Comparison of ENCODE assay signal across 2 cellular contexts in the genomic region with DNA sequence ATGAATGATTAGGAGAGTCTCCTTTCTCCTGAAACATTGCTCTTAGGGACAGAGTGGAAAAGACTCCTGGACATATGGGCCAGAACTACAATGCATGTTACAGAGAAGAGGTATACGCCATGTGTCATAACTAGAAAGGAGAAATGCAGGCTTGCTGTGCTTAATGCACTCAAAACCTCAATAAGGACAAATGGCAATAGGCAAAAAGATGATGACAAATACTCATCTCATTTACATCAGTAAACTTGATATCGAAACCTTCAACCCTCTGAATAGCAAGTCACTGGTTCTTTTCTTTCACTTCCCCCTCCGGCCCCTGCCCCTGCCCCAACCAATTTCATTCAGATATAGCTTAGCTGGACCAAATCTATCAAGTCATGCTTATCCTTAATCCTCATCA.
TF ChIP-seq lines count a peak whose summit lies in the region.

No MANE protein-coding gene starts in this region.

TF ChIP-seq in GM23338, 12 proteins besides CTCF, POLR2A, EP300 and RAD21 (continued from another document):
- TF ChIP-seq, protein P1, sequence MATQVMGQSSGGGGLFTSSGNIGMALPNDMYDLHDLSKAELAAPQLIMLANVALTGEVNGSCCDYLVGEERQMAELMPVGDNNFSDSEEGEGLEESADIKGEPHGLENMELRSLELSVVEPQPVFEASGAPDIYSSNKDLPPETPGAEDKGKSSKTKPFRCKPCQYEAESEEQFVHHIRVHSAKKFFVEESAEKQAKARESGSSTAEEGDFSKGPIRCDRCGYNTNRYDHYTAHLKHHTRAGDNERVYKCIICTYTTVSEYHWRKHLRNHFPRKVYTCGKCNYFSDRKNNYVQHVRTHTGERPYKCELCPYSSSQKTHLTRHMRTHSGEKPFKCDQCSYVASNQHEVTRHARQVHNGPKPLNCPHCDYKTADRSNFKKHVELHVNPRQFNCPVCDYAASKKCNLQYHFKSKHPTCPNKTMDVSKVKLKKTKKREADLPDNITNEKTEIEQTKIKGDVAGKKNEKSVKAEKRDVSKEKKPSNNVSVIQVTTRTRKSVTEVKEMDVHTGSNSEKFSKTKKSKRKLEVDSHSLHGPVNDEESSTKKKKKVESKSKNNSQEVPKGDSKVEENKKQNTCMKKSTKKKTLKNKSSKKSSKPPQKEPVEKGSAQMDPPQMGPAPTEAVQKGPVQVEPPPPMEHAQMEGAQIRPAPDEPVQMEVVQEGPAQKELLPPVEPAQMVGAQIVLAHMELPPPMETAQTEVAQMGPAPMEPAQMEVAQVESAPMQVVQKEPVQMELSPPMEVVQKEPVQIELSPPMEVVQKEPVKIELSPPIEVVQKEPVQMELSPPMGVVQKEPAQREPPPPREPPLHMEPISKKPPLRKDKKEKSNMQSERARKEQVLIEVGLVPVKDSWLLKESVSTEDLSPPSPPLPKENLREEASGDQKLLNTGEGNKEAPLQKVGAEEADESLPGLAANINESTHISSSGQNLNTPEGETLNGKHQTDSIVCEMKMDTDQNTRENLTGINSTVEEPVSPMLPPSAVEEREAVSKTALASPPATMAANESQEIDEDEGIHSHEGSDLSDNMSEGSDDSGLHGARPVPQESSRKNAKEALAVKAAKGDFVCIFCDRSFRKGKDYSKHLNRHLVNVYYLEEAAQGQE (IDR thresholded peaks at IDR 0.05; ENCODE audit: unreplicated experiment), result no peak
- no peak for TF ChIP-seq EZH2phosphoT487 (IDR thresholded peaks at IDR 0.05; ENCODE audit: unreplicated experiment)
- TF ChIP-seq ETS1 (IDR thresholded peaks at IDR 0.05), result no peak
- TF ChIP-seq POLR2AphosphoS5 (IDR thresholded peaks at IDR 0.05; ENCODE audit: low read depth), result no peak
- no peak for TF ChIP-seq JUNB (IDR thresholded peaks at IDR 0.05; ENCODE audit: unreplicated experiment)
- TF ChIP-seq, protein P2, sequence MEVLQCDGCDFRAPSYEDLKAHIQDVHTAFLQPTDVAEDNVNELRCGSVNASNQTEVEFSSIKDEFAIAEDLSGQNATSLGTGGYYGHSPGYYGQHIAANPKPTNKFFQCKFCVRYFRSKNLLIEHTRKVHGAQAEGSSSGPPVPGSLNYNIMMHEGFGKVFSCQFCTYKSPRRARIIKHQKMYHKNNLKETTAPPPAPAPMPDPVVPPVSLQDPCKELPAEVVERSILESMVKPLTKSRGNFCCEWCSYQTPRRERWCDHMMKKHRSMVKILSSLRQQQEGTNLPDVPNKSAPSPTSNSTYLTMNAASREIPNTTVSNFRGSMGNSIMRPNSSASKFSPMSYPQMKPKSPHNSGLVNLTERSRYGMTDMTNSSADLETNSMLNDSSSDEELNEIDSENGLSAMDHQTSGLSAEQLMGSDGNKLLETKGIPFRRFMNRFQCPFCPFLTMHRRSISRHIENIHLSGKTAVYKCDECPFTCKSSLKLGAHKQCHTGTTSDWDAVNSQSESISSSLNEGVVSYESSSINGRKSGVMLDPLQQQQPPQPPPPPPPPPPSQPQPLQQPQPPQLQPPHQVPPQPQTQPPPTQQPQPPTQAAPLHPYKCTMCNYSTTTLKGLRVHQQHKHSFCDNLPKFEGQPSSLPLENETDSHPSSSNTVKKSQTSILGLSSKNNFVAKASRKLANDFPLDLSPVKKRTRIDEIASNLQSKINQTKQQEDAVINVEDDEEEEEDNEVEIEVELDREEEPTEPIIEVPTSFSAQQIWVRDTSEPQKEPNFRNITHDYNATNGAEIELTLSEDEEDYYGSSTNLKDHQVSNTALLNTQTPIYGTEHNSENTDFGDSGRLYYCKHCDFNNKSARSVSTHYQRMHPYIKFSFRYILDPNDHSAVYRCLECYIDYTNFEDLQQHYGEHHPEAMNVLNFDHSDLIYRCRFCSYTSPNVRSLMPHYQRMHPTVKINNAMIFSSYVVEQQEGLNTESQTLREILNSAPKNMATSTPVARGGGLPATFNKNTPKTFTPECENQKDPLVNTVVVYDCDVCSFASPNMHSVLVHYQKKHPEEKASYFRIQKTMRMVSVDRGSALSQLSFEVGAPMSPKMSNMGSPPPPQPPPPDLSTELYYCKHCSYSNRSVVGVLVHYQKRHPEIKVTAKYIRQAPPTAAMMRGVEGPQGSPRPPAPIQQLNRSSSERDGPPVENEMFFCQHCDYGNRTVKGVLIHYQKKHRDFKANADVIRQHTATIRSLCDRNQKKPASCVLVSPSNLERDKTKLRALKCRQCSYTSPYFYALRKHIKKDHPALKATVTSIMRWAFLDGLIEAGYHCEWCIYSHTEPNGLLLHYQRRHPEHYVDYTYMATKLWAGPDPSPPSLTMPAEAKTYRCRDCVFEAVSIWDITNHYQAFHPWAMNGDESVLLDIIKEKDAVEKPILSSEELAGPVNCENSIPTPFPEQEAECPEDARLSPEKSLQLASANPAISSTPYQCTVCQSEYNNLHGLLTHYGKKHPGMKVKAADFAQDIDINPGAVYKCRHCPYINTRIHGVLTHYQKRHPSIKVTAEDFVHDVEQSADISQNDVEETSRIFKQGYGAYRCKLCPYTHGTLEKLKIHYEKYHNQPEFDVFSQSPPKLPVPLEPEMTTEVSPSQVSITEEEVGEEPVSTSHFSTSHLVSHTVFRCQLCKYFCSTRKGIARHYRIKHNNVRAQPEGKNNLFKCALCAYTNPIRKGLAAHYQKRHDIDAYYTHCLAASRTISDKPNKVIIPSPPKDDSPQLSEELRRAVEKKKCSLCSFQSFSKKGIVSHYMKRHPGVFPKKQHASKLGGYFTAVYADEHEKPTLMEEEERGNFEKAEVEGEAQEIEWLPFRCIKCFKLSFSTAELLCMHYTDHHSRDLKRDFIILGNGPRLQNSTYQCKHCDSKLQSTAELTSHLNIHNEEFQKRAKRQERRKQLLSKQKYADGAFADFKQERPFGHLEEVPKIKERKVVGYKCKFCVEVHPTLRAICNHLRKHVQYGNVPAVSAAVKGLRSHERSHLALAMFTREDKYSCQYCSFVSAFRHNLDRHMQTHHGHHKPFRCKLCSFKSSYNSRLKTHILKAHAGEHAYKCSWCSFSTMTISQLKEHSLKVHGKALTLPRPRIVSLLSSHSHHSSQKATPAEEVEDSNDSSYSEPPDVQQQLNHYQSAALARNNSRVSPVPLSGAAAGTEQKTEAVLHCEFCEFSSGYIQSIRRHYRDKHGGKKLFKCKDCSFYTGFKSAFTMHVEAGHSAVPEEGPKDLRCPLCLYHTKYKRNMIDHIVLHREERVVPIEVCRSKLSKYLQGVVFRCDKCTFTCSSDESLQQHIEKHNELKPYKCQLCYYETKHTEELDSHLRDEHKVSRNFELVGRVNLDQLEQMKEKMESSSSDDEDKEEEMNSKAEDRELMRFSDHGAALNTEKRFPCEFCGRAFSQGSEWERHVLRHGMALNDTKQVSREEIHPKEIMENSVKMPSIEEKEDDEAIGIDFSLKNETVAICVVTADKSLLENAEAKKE (CRISPR knock-in tag; IDR thresholded peaks at IDR 0.05), result no peak
- no peak for TF ChIP-seq ZNF114 (CRISPR knock-in tag; IDR thresholded peaks at IDR 0.05)

TF ChIP-seq in HepG2, 621 proteins besides CTCF, POLR2A, EP300 and RAD21 (continued from another document and continues in another):
- TF ChIP-seq, protein P3, sequence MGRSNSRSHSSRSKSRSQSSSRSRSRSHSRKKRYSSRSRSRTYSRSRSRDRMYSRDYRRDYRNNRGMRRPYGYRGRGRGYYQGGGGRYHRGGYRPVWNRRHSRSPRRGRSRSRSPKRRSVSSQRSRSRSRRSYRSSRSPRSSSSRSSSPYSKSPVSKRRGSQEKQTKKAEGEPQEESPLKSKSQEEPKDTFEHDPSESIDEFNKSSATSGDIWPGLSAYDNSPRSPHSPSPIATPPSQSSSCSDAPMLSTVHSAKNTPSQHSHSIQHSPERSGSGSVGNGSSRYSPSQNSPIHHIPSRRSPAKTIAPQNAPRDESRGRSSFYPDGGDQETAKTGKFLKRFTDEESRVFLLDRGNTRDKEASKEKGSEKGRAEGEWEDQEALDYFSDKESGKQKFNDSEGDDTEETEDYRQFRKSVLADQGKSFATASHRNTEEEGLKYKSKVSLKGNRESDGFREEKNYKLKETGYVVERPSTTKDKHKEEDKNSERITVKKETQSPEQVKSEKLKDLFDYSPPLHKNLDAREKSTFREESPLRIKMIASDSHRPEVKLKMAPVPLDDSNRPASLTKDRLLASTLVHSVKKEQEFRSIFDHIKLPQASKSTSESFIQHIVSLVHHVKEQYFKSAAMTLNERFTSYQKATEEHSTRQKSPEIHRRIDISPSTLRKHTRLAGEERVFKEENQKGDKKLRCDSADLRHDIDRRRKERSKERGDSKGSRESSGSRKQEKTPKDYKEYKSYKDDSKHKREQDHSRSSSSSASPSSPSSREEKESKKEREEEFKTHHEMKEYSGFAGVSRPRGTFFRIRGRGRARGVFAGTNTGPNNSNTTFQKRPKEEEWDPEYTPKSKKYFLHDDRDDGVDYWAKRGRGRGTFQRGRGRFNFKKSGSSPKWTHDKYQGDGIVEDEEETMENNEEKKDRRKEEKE (IDR thresholded peaks at IDR 0.05), result no peak
- TF ChIP-seq UBTF (CRISPR knock-in tag; IDR thresholded peaks at IDR 0.05) (no peak), ZNF501 (CRISPR knock-in tag; IDR thresholded peaks at IDR 0.05) (no peak), ZNF616 (CRISPR knock-in tag; IDR thresholded peaks at IDR 0.05; ENCODE audit: low read depth) (no peak), FIP1L1 (IDR thresholded peaks at IDR 0.05; ENCODE audit: borderline replicate concordance, insufficient read depth, low read depth, low read length) (no peak), JUND (CRISPR knock-in tag; IDR thresholded peaks at IDR 0.05) (no peak)
- TF ChIP-seq, protein P4, sequence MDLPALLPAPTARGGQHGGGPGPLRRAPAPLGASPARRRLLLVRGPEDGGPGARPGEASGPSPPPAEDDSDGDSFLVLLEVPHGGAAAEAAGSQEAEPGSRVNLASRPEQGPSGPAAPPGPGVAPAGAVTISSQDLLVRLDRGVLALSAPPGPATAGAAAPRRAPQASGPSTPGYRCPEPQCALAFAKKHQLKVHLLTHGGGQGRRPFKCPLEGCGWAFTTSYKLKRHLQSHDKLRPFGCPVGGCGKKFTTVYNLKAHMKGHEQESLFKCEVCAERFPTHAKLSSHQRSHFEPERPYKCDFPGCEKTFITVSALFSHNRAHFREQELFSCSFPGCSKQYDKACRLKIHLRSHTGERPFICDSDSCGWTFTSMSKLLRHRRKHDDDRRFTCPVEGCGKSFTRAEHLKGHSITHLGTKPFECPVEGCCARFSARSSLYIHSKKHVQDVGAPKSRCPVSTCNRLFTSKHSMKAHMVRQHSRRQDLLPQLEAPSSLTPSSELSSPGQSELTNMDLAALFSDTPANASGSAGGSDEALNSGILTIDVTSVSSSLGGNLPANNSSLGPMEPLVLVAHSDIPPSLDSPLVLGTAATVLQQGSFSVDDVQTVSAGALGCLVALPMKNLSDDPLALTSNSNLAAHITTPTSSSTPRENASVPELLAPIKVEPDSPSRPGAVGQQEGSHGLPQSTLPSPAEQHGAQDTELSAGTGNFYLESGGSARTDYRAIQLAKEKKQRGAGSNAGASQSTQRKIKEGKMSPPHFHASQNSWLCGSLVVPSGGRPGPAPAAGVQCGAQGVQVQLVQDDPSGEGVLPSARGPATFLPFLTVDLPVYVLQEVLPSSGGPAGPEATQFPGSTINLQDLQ (CRISPR knock-in tag; IDR thresholded peaks at IDR 0.05), result no peak
- TF ChIP-seq, protein P5, sequence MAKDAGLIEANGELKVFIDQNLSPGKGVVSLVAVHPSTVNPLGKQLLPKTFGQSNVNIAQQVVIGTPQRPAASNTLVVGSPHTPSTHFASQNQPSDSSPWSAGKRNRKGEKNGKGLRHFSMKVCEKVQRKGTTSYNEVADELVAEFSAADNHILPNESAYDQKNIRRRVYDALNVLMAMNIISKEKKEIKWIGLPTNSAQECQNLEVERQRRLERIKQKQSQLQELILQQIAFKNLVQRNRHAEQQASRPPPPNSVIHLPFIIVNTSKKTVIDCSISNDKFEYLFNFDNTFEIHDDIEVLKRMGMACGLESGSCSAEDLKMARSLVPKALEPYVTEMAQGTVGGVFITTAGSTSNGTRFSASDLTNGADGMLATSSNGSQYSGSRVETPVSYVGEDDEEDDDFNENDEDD (CRISPR knock-in tag; IDR thresholded peaks at IDR 0.05; ENCODE audit: borderline replicate concordance), result no peak
- TF ChIP-seq, protein P6, sequence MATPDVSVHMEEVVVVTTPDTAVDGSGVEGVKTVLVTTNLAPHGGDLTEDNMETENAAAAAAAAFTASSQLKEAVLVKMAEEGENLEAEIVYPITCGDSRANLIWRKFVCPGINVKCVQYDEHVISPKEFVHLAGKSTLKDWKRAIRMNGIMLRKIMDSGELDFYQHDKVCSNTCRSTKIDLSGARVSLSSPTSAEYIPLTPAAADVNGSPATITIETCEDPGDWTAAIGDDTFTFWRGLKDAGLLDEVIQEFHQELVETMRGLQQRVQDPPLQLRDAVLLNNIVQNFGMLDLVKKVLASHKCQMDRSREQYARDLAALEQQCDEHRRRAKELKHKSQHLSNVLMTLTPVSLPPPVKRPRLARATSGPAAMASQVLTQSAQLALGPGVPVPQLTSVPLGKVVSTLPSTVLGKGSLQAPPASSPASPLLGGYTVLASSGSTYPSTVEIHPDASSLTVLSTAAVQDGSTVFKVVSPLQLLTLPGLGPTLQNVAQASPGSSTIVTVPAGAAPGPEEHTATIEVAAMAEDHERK (CRISPR knock-in tag; IDR thresholded peaks at IDR 0.05; ENCODE audit: low read depth), result no peak
